Comparison of ENCODE assay signal across 9 cellular contexts in the genomic region with DNA sequence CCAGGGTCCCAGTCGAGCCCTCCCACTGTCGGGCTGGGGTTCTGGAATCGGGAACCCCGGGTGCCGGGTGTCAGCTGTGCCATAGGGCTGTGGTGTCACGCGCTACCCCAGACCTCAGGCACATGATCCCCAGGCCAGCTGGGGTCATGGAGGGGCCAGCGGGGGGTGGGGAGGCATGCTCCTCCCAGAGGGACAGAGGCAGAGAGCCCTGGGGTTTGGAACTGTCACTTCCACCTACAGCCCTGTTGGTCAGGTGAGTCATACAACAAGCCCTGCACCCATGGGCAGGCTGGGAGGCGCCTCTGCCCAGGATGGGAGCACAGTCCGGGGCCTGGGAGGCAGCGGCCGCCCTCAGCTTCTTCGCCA.
DNase-seq lines count a peak whose midpoint lies in the region; ATAC-seq and TF ChIP-seq lines count a peak whose summit lies in the region.
"Had no signal": no experiment of that assay in that cellular context is flagged by ENCODE, and none has a peak within 500 bp of the region (broad histone marks: within the 10 kb centered on the region; RNA-seq: fewer than 3 reads in every experiment).

No MANE protein-coding gene starts in this region.

- H3K4me1 ChIP-seq in foreskin keratinocyte (peaks cover 18% of the 10 kb centered on the region), subcutaneous abdominal adipose tissue (ENCODE audit: control insufficient read depth in 5 of 5, insufficient read depth in 5 of 5, low read length in 5 of 5) (peaks cover 6 to 50% (median 31%) of the 10 kb centered on the region in 5 donors)

- H3K27ac ChIP-seq in foreskin keratinocyte = peak overlapping the region; percentile 94
- no peak overlapping the region for H3K27ac ChIP-seq in subcutaneous abdominal adipose tissue (ENCODE audit: low read depth, low read length)

- no peak for ATAC-seq in activated CD4-positive, alpha-beta T cell treated with anti-CD3 and anti-CD28 coated beads for 36 hours
- ATAC-seq in foreskin keratinocyte (no peak), HG03139 (IDR thresholded peaks at IDR 0.05; ENCODE audit: unreplicated experiment) (no peak)

- peaks cover 41% of the 10 kb centered on the region for H3K4me1 Mint-ChIP-seq in activated CD4-positive, alpha-beta T cell treated with anti-CD3 and anti-CD28 coated beads for 36 hours

- H3K36me3 Mint-ChIP-seq in activated CD4-positive, alpha-beta T cell treated with anti-CD3 and anti-CD28 coated beads for 36 hours (ENCODE audit: low read depth) = no peaks in the 10 kb centered on the region

- no peak overlapping the region for H3K4me3 Mint-ChIP-seq in activated CD4-positive, alpha-beta T cell treated with anti-CD3 and anti-CD28 coated beads for 36 hours

- H3K27me3 ChIP-seq in foreskin keratinocyte = no peaks in the 10 kb centered on the region
- H3K27me3 ChIP-seq in subcutaneous abdominal adipose tissue (ENCODE audit: control insufficient read depth in 5 of 5, insufficient read depth in 4 of 5, low read length in 5 of 5) = peaks cover 2 to 33% (median 7%) of the 10 kb centered on the region in 5 donors

- no peak overlapping the region for H3K27ac Mint-ChIP-seq in activated CD4-positive, alpha-beta T cell treated with anti-CD3 and anti-CD28 coated beads for 36 hours

- TF ChIP-seq CTCF in foreskin keratinocyte (conservative IDR thresholded peaks at IDR 0.05) = no peak

- intact Hi-C loops in activated CD4-positive, alpha-beta T cell treated with anti-CD3 and anti-CD28 coated beads for 36 hours (cut with DNase I, micrococcal nuclease) = loop anchor here in 1 of 2 experiments (10.0 kb wide), 1 partner anchor 833 kb away; a partner anchor contains a TSS
- intact Hi-C loops in head of caudate nucleus (cut with DNase I) = loop anchor here (5.0 kb wide), 1 partner anchor 61 kb away; a partner anchor contains a TSS

- peak overlapping the region in 2 of 5 donors; percentile 49 to 72 for H3K9ac ChIP-seq in subcutaneous abdominal adipose tissue (ENCODE audit: low read length in 5 of 5)

- H3K36me3 ChIP-seq in subcutaneous abdominal adipose tissue (ENCODE audit: control insufficient read depth in 5 of 5, insufficient read depth in 5 of 5, low read length in 5 of 5) = peaks cover 0 to 15% (median 6%) of the 10 kb centered on the region in 5 donors

- peak overlapping the region in 3 of 5 donors; percentile 34 to 57 (median 47) for H3K4me3 ChIP-seq in subcutaneous abdominal adipose tissue (ENCODE audit: low read depth in 1 of 5, low read length in 5 of 5)

- CTCF ChIA-PET in activated CD4-positive, alpha-beta T cell treated with anti-CD3 and anti-CD28 coated beads for 36 hours (lab: Charles Lee) = interaction anchor here (0.6 to 1.1 kb wide), 3 partner anchors 13 to 83 kb away, joined by 3 to 5 read pairs (median 4); no protein-coding TSS in a partner anchor

- H3K27me3 Mint-ChIP-seq in activated CD4-positive, alpha-beta T cell treated with anti-CD3 and anti-CD28 coated beads for 36 hours = no peaks in the 10 kb centered on the region

- POLR2A ChIA-PET in activated CD4-positive, alpha-beta T cell treated with anti-CD3 and anti-CD28 coated beads for 36 hours (lab: Charles Lee) = no interaction called here

- H3K9me3 ChIP-seq in subcutaneous abdominal adipose tissue (ENCODE audit: control insufficient read depth in 5 of 5, low read length in 5 of 5) = no peaks in the 10 kb centered on the region

- DNase-seq in activated CD4-positive, alpha-beta T cell treated with anti-CD3 and anti-CD28 coated beads for 36 hours = peak; percentile 47
- no peak for DNase-seq in activated CD4-positive, alpha-beta T cell treated with anti-CD3 and anti-CD28 coated beads, Interleukin-2, amount 50 U/mL, for 4 hours
- DNase-seq in T1000 (lab: John Stamatoyannopoulos, UW) = peak; percentile 63
- no peak for DNase-seq in foreskin keratinocyte
- DNase-seq in stimulated activated CD4-positive, alpha-beta T cell treated with anti-CD3 and anti-CD28 coated beads, Interleukin-4, amount 100 ng/mL, for 4 hours = no peak
- no peak for DNase-seq in head of caudate nucleus
- DNase-seq: AML-193 had no signal

- no peaks in the 10 kb centered on the region for H3K9me3 Mint-ChIP-seq in activated CD4-positive, alpha-beta T cell treated with anti-CD3 and anti-CD28 coated beads for 36 hours (ENCODE audit: low read depth)

Comparison
In these comparisons a context has a peak if more than half of its experiments do, and no peak if none do; other contexts are left out.
1. DNase-seq: peak in activated CD4-positive, alpha-beta T cell treated with anti-CD3 and anti-CD28 coated beads for 36 hours (single experiment) and T1000 (single experiment); none in activated CD4-positive, alpha-beta T cell treated with anti-CD3 and anti-CD28 coated beads, Interleukin-2, amount 50 U/mL, for 4 hours (0 of 2), foreskin keratinocyte (0 of 2), stimulated activated CD4-positive, alpha-beta T cell treated with anti-CD3 and anti-CD28 coated beads, Interleukin-4, amount 100 ng/mL, for 4 hours (0 of 2) and head of caudate nucleus (0 of 42).